Comparison of ENCODE assay signal across 8 cellular contexts in genomic region chr15:28096411-28096719, GRCh38. TPM values are rescaled to one million over a fixed set of nuclear protein-coding genes. Genes with fewer than 3 reads are reported as not detected.
DNase-seq lines count a peak whose midpoint lies in the region; ATAC-seq, FAIRE-seq and TF ChIP-seq lines count a peak whose summit lies in the region.

No MANE protein-coding gene starts in this region.

- no peak overlapping the region for H3K27ac Mint-ChIP-seq in endodermal cell

- H3K4me1 ChIP-seq in endodermal cell (ENCODE audit: control insufficient read depth, insufficient read depth, low read length) (no peaks in the 10 kb centered on the region), parathyroid adenoma (no peaks in the 10 kb centered on the region)

- peak; percentile 4 for ATAC-seq in GM18498 (IDR thresholded peaks at IDR 0.05; ENCODE audit: unreplicated experiment)
- ATAC-seq in HG03520 (IDR thresholded peaks at IDR 0.05; ENCODE audit: unreplicated experiment) = peak; percentile 3
- no peak for ATAC-seq in HG02981 (IDR thresholded peaks at IDR 0.05; ENCODE audit: unreplicated experiment)

- no peaks in the 10 kb centered on the region for H3K79me2 ChIP-seq in parathyroid adenoma

- no peaks in the 10 kb centered on the region for H3K36me3 Mint-ChIP-seq in endodermal cell (ENCODE audit: low read depth)

- H3K4me3 Mint-ChIP-seq in endodermal cell = peak overlapping the region; percentile 57

- TF ChIP-seq CTCF in endodermal cell (conservative IDR thresholded peaks at IDR 0.05) (no peak), parathyroid adenoma (IDR thresholded peaks at IDR 0.05) (no peak)

- DNase-seq in endodermal cell (no peak), AML-193 (lab: John Stamatoyannopoulos, UW) (no peak), GM19239 (ENCODE audit: insufficient read length, low spot score) (no peak)
- DNase-seq in activated CD4-positive, alpha-beta T cell treated with anti-CD3 and anti-CD28 coated beads, Interleukin-2, amount 50 U/mL, for 4 hours = no peak

- H2AFZ ChIP-seq in parathyroid adenoma = peak overlapping the region; percentile 64

- H3K9ac ChIP-seq in endodermal cell (ENCODE audit: extremely low read depth, low read length, poor library complexity, severe bottlenecking) (no peak overlapping the region), parathyroid adenoma (no peak overlapping the region)

- H3K4me3 ChIP-seq in endodermal cell (ENCODE audit: low read length) = peak overlapping the region; percentile 68
- peak overlapping the region; percentile 49 for H3K4me3 ChIP-seq in parathyroid adenoma (ENCODE audit: low read depth, low read length)

- H3K36me3 ChIP-seq in endodermal cell (ENCODE audit: control insufficient read depth, insufficient read depth, low read length) (no peaks in the 10 kb centered on the region), parathyroid adenoma (ENCODE audit: control insufficient read depth, insufficient read depth, low read length) (no peaks in the 10 kb centered on the region)

- WGBS in endodermal cell (ENCODE audit: insufficient coverage in 1 of 2, insufficient read length in 1 of 2), 2 experiments = 2% methylated on average over 9 to 15 of the region's 15 CpGs

- FAIRE-seq in GM19239 (lab: Jason Lieb, UNC) = no peak

- H3K9me3 Mint-ChIP-seq in endodermal cell = peaks cover 7% of the 10 kb centered on the region

- H3K27me3 Mint-ChIP-seq in endodermal cell (ENCODE audit: insufficient read depth) = peaks cover 94% of the 10 kb centered on the region

- H3K9me3 ChIP-seq in endodermal cell (ENCODE audit: control insufficient read depth, low read length) (peaks cover 7% of the 10 kb centered on the region), parathyroid adenoma (ENCODE audit: control insufficient read depth, low read length) (no peaks in the 10 kb centered on the region)

- H3K27me3 ChIP-seq in endodermal cell (ENCODE audit: control insufficient read depth, insufficient read depth, low read length, poor library complexity, severe bottlenecking) = peaks cover 94% of the 10 kb centered on the region
- H3K27me3 ChIP-seq in parathyroid adenoma (ENCODE audit: control insufficient read depth, insufficient read depth, low read length) = no peaks in the 10 kb centered on the region

- peaks cover 6% of the 10 kb centered on the region for H3K4me1 Mint-ChIP-seq in endodermal cell

- H3K4me2 ChIP-seq in parathyroid adenoma (ENCODE audit: low read length) = peak overlapping the region; percentile 87

- H3K27ac ChIP-seq in endodermal cell (ENCODE audit: low read depth, low read length) (no peak overlapping the region), parathyroid adenoma (no peak overlapping the region)

RNA-seq across cellular contexts. Expression of gene OCA2, which starts 2.8 kb away (rescaled TPM):
- under 1 TPM; 0.29 to 0.84 TPM for total RNA-seq in endodermal cell
- polyA plus RNA-seq in endodermal cell (2013, experiment 1 of 2) = 1.1 TPM
- 0.79 TPM for polyA plus RNA-seq in endodermal cell (2013, experiment 2 of 2)
